Comparison of ENCODE assay signal across 8 cellular contexts in the genomic region with DNA sequence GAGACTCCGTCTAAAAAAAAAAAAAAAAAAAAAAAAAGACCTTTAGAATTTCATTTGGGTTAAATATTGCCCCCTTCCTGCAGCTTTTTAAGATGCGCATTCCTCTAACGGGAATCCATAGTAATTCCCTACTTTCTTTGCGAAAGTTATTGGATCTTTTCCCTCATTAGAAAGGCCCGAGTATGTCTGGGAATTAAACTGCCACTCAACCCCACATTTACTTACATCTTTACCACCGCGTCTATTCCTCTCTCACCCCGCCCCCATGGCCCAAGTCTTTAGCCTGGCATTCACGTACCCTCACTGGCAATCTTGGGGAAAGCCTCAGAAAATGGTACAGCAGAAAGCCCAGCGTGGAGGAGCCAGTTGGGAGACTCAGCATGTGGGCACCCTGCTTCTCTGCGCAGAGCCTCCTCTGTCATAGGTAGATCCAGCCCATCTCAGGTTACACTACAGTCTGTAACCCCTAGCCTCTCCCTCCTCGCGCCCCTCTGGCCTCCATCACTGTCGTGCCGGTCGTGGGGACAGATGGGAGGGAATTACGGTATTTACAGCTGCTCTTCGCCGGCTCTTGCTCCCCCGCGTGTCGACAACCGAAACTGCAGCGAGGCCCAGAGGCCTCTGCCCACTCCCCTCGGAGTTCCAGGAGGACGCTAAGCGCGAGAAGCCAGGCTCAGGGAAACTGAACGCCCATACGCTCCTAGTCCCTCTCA. TPM values are rescaled to one million over a fixed set of nuclear protein-coding genes. Genes with fewer than 3 reads are reported as not detected.
DNase-seq lines count a peak whose midpoint lies in the region; ATAC-seq and TF ChIP-seq lines count a peak whose summit lies in the region.

No MANE protein-coding gene starts in this region.

- peak; percentile 82 to 87 for DNase-seq in Kasumi-1 (lab: John Stamatoyannopoulos, UW)
- DNase-seq in activated CD4-positive, alpha-beta T cell treated with anti-CD3 and anti-CD28 coated beads for 4 hours = peak; percentile 72 to 81
- peak; percentile 80 for DNase-seq in colonic mucosa
- DNase-seq in kidney glomerular epithelial cell (lab: John Stamatoyannopoulos, UW) = peak; percentile 33
- peak; percentile 60 to 83 for DNase-seq in stimulated activated CD4-positive, alpha-beta T cell treated with anti-CD3 and anti-CD28 coated beads, Interleukin-15, amount 100 ng/mL, for 48 hours (ENCODE audit: low read depth in 2 of 2)

- peak; percentile 84 for TF ChIP-seq CTCF in GM12873 (IDR thresholded peaks at IDR 0.05; ENCODE audit: insufficient read depth, low read depth, low read length, missing control alignments)
- TF ChIP-seq CTCF in colonic mucosa (IDR thresholded peaks at IDR 0.05) = peak; percentile 73

- no peak overlapping the region for H3K27ac ChIP-seq in colonic mucosa

- H3K36me3 ChIP-seq in colonic mucosa = no peaks in the 10 kb centered on the region

- no peaks in the 10 kb centered on the region for H3K9me3 ChIP-seq in colonic mucosa

- H3K4me3 ChIP-seq in colonic mucosa = peak overlapping the region; percentile 21

- H3K27me3 ChIP-seq in colonic mucosa = no peaks in the 10 kb centered on the region

- ATAC-seq in GM18873 (IDR thresholded peaks at IDR 0.05; ENCODE audit: low FRiP score, unreplicated experiment) (no peak), GM18502 (IDR thresholded peaks at IDR 0.05; ENCODE audit: poor library complexity, unreplicated experiment) (no peak)

- no peaks in the 10 kb centered on the region for H3K4me1 ChIP-seq in colonic mucosa

- intact Hi-C loops in colonic mucosa (cut with DNase I) = loop anchor here (5.0 kb wide), 1 partner anchor 173 kb away; no protein-coding TSS in a partner anchor

- peak overlapping the region; percentile 16 to 33 for H3K9ac ChIP-seq in colonic mucosa (ENCODE audit: low read depth in 2 of 2, low read length in 2 of 2)

RNA-seq across cellular contexts. Expression of a gene that starts 6.4 kb away (rescaled TPM):
- 1 to 10 TPM in 1 of 2 donors, under 1 TPM in 1; 0.32 to 1.9 TPM for total RNA-seq in colonic mucosa

Comparison
In these comparisons a context has a peak if more than half of its experiments do, and no peak if none do; other contexts are left out.
1. DNase-seq: peak in every context shown above with its lines; median percentile 84 in Kasumi-1; 80 in colonic mucosa; 76 in activated CD4-positive, alpha-beta T cell treated with anti-CD3 and anti-CD28 coated beads for 4 hours; 72 in stimulated activated CD4-positive, alpha-beta T cell treated with anti-CD3 and anti-CD28 coated beads, Interleukin-15, amount 100 ng/mL, for 48 hours; 33 in kidney glomerular epithelial cell.